19 cellular contexts compared by ENCODE assay signal in genomic region chr7:139918488-139918887, GRCh38.
A peak's percentile ranks its signal among the peaks of the same experiment; 100 is the strongest.
DNase-seq lines count a peak whose midpoint lies in the region; ATAC-seq and TF ChIP-seq lines count a peak whose summit lies in the region.
"Had no signal": no experiment of that assay in that cellular context is flagged by ENCODE, and none has a peak within 500 bp of the region (broad histone marks: within the 10 kb centered on the region; RNA-seq: fewer than 3 reads in every experiment).

No MANE protein-coding gene starts in this region.

- intact Hi-C loops in Right ventricle myocardium inferior (cut with DNase I): no loop called here
- intact Hi-C loops in cardiac septum (cut with DNase I): loop anchor here (5.0 kb wide), 1 partner anchor 271 kb away; no protein-coding TSS in a partner anchor
- intact Hi-C loops in upper lobe of right lung (cut with DNase I): no loop called here

- DNase-seq in Right ventricle myocardium inferior (ENCODE audit: missing footprints): peak; percentile 65
- DNase-seq in cardiac septum (ENCODE audit: low spot score): no peak
- peak; percentile 56 for DNase-seq in fibroblast of the aortic adventitia (ENCODE audit: low read depth)
- DNase-seq in upper lobe of right lung: no peak
- DNase-seq in NCI-H446 treated with DMSO at 0.1 percent for 48 hours (lab: John Stamatoyannopoulos, UW): no peak
- DNase-seq: activated CD4-positive, CD25-positive, alpha-beta regulatory T cell; activated effector memory CD4-positive, alpha-beta T cell treated with anti-CD3 and anti-CD28 coated beads, Interleukin-2, amount 50 U/mL, for 16 hours; CD4-positive, alpha-beta T cell; DND-41; islet precursor cell; MG63; NCI-H2029 treated with DMSO at 0.1 percent for 48 hours; NCI-H748 treated with DMSO at 0.1 percent for 48 hours; stimulated activated naive CD4-positive, alpha-beta T cell treated with Interleukin-2 at 50 U/mL for 16 hours had no signal

- H3K36me3 ChIP-seq in mesodermal cell (ENCODE audit: control insufficient read depth, insufficient read depth, low read length) (no peaks in the 10 kb centered on the region), upper lobe of right lung (no peaks in the 10 kb centered on the region)
- H3K36me3 ChIP-seq: ascending aorta, MG63, vagina had no signal

- no peaks in the 10 kb centered on the region for H3K27me3 ChIP-seq in upper lobe of right lung
- H3K27me3 ChIP-seq: ascending aorta, MG63, vagina had no signal

- WGBS in mesodermal cell (ENCODE audit: insufficient coverage in 2 of 2), 2 experiments: 50% methylated on average over 4 of the region's 6 CpGs; no CpG with 5 or more reads in 1 of the 2 experiments

- H3K4me3 ChIP-seq in fibroblast of the aortic adventitia (ENCODE audit: low read depth, low read length) (no peak overlapping the region), mesodermal cell (ENCODE audit: extremely low read depth, insufficient read depth, low read length, poor library complexity, severe bottlenecking) (no peak overlapping the region), upper lobe of right lung (no peak overlapping the region)
- H3K4me3 ChIP-seq: ascending aorta, MG63, vagina had no signal

- ATAC-seq in Right ventricle myocardium inferior (peak; percentile 81), upper lobe of right lung (peak; percentile 45), HG03280 (IDR thresholded peaks at IDR 0.05; ENCODE audit: unreplicated experiment) (no peak), GM19395 (IDR thresholded peaks at IDR 0.05; ENCODE audit: unreplicated experiment) (no peak)

- peak; percentile 17 for TF ChIP-seq CTCF in fibroblast of the aortic adventitia (IDR thresholded peaks at IDR 0.05; ENCODE audit: insufficient read depth, low read length)
- TF ChIP-seq CTCF in upper lobe of right lung (IDR thresholded peaks at IDR 0.05): no peak

- H3K4me1 ChIP-seq in mesodermal cell (ENCODE audit: control insufficient read depth, insufficient read depth, low read length, poor library complexity, severe bottlenecking) (peaks cover 9% of the 10 kb centered on the region), upper lobe of right lung (peaks cover 18% of the 10 kb centered on the region)

- H3K9me3 ChIP-seq in mesodermal cell (ENCODE audit: control insufficient read depth, low read length) (no peaks in the 10 kb centered on the region), upper lobe of right lung (no peaks in the 10 kb centered on the region)
- H3K9me3 ChIP-seq: ascending aorta, MG63, vagina had no signal

- H3K27ac ChIP-seq in mesodermal cell (ENCODE audit: low read depth, low read length, severe bottlenecking) (peak overlapping the region; percentile 38), upper lobe of right lung (no peak overlapping the region)
- H3K27ac ChIP-seq: vagina had no signal

Comparison
In these comparisons a context has a peak if more than half of its experiments do, and no peak if none do; other contexts are left out.
1. DNase-seq: peak in Right ventricle myocardium inferior (single experiment) and fibroblast of the aortic adventitia (single experiment); none in cardiac septum (single experiment), upper lobe of right lung (single experiment) and NCI-H446 treated with DMSO at 0.1 percent for 48 hours (single experiment).
2. ATAC-seq: peak in Right ventricle myocardium inferior (single experiment) and upper lobe of right lung (single experiment); none in HG03280 (single experiment) and GM19395 (single experiment).